ENCODE assay signal across 31 cellular contexts in genomic region chr15:81273200-81273599, GRCh38.
"Had no signal": no experiment of that assay in that cellular context is flagged by ENCODE, and none has a peak within 500 bp of the region (broad histone marks: within the 10 kb centered on the region; RNA-seq: fewer than 3 reads in every experiment).

No MANE protein-coding gene starts in this region.

- H3K4me3 Mint-ChIP-seq: dendritic cell treated with granulocyte-macrophage colony-stimulating factor and Interleukin-4, amounts not matched to agents 40 ng/mL and 50 ng/mL, for 4 days; endodermal cell; mesothelial cell of epicardium; naive B cell; natural killer cell treated with Interleukin-12 subunit alpha and Interleukin-12 subunit beta and Interleukin-15 and Interleukin-18, amount 100 ng/mL, for 72 hours; neural progenitor cell; type B pancreatic cell had no signal

- H3K36me3 ChIP-seq: colonic mucosa, left lung, neural progenitor cell, ovary, spleen had no signal

- H3K27me3 ChIP-seq: colonic mucosa, gastroesophageal sphincter, heart right ventricle, left lung, neural progenitor cell, ovary, spleen, testis, tibial artery had no signal

- H3K4me3 ChIP-seq: colonic mucosa, gastroesophageal sphincter, heart right ventricle, left lung, mucosa of descending colon, neural progenitor cell, ovary, psoas muscle, skin epidermis, spleen, testis, tibial artery had no signal

- DNase-seq: colonic mucosa; effector CD8-positive, alpha-beta T cell; endodermal cell; foreskin keratinocyte; glutamatergic neuron; heart right ventricle; hippocampal formation; left cardiac atrium; left lung; mesenchymal stem cell; mucosa of descending colon; naive B cell; nucleus accumbens; ovary; psoas muscle; right cardiac atrium; spleen; stimulated activated naive CD8-positive, alpha-beta T cell treated with anti-CD3 and anti-CD28 coated beads, Interleukin-15, Interleukin-2, amounts not matched to agents 100 U/mL and 50 U/mL, for 24 hours; substantia nigra; testis; tibial artery had no signal

- H3K36me3 Mint-ChIP-seq: neural progenitor cell had no signal

- H3K27ac Mint-ChIP-seq: dendritic cell treated with granulocyte-macrophage colony-stimulating factor and Interleukin-4, amounts not matched to agents 40 ng/mL and 50 ng/mL, for 4 days; endodermal cell; mesothelial cell of epicardium; natural killer cell treated with Interleukin-12 subunit alpha and Interleukin-12 subunit beta and Interleukin-15 and Interleukin-18, amount 100 ng/mL, for 72 hours; neural progenitor cell; type B pancreatic cell had no signal

- H3K27ac ChIP-seq: colonic mucosa, epithelial cell of prostate, foreskin keratinocyte, heart right ventricle, left lung, neural progenitor cell, ovary, psoas muscle, spleen, testis, tibial artery had no signal

- ATAC-seq: esophagus mucosa; foreskin keratinocyte; gastroesophageal sphincter; heart right ventricle; left cardiac atrium; left lung; mucosa of descending colon; natural killer cell treated with Interleukin-12 subunit alpha and Interleukin-12 subunit beta and Interleukin-15 and Interleukin-18, amount 100 ng/mL, for 72 hours; psoas muscle; right cardiac atrium; stimulated activated naive CD8-positive, alpha-beta T cell treated with anti-CD3 and anti-CD28 coated beads, Interleukin-15, Interleukin-2, amounts not matched to agents 100 U/mL and 50 U/mL, for 24 hours had no signal

- H3K9me3 ChIP-seq: colonic mucosa, mucosa of descending colon, ovary, psoas muscle, testis had no signal

- H3K9ac ChIP-seq: neural progenitor cell had no signal

- H2AFZ ChIP-seq: neural progenitor cell had no signal

- H3K9me3 Mint-ChIP-seq: natural killer cell treated with Interleukin-12 subunit alpha and Interleukin-12 subunit beta and Interleukin-15 and Interleukin-18, amount 100 ng/mL, for 72 hours had no signal

- H3K4me1 ChIP-seq: foreskin keratinocyte, psoas muscle had no signal

- H3K4me2 ChIP-seq: neural progenitor cell had no signal

- H3K27me3 Mint-ChIP-seq: naive B cell; natural killer cell treated with Interleukin-12 subunit alpha and Interleukin-12 subunit beta and Interleukin-15 and Interleukin-18, amount 100 ng/mL, for 72 hours had no signal

- FAIRE-seq: islet of Langerhans had no signal
